Comparison of ENCODE assay signal across 27 cellular contexts in genomic region chr20:34175879-34176278, GRCh38.
"Had no signal": no experiment of that assay in that cellular context is flagged by ENCODE, and none has a peak within 500 bp of the region (broad histone marks: within the 10 kb centered on the region; RNA-seq: fewer than 3 reads in every experiment).

No MANE protein-coding gene starts in this region.

- H3K4me1 ChIP-seq: adrenal gland, body of pancreas, psoas muscle, sigmoid colon, thyroid gland, upper lobe of left lung had no signal

- H3K36me3 ChIP-seq: adrenal gland, esophagus squamous epithelium, ovary, sigmoid colon, thyroid gland, upper lobe of left lung, WERI-Rb-1 had no signal

- ATAC-seq: activated CD4-positive, CD25-positive, alpha-beta regulatory T cell treated with anti-CD3 and anti-CD28 coated beads, Interleukin-2, amount 50 U/mL, for 24 hours; body of pancreas; left cardiac atrium; naive thymus-derived CD4-positive, alpha-beta T cell; psoas muscle; stimulated activated memory B cell treated with anti-CD40 and anti-IgM and Interleukin-4, amounts not matched to agents 10 μg/mL and 1 μg/mL and 100 μg/mL, for 72 hours; stimulated activated naive CD8-positive, alpha-beta T cell treated with anti-CD3 and anti-CD28 coated beads, Interleukin-15, amount 100 ng/mL, for 72 hours had no signal

- DNase-seq: activated CD4-positive, alpha-beta T cell treated with anti-CD3 and anti-CD28 coated beads for 48 hours; activated CD4-positive, alpha-beta T cell treated with anti-CD3 and anti-CD28 coated beads, Interleukin-2, amount 50 U/mL, for 48 hours; activated CD8-positive, alpha-beta memory T cell treated with anti-CD3 and anti-CD28 coated beads for 24 hours; activated effector memory CD4-positive, alpha-beta T cell treated with anti-CD3 and anti-CD28 coated beads, Interleukin-2, amount 50 U/mL, for 16 hours; activated naive CD4-positive, alpha-beta T cell treated with anti-CD3 and anti-CD28 coated beads for 36 hours; activated naive CD8-positive, alpha-beta T cell treated with anti-CD3 and anti-CD28 coated beads for 36 hours; adrenal gland; aorta; body of pancreas; dermis blood vessel endothelial cell; effector CD4-positive, alpha-beta T cell; esophagus squamous epithelium; left cardiac atrium; midbrain; naive thymus-derived CD4-positive, alpha-beta T cell; ovary; psoas muscle; sigmoid colon; small intestine; stimulated activated CD4-positive, alpha-beta T cell treated with anti-CD3 and anti-CD28 coated beads, Interleukin-4, amount 100 ng/mL, for 4 hours; stimulated activated CD8-positive, alpha-beta memory T cell treated with anti-CD3 and anti-CD28 coated beads, Interleukin-4, amount 100 ng/mL, for 48 hours; stimulated activated naive CD8-positive, alpha-beta T cell treated with anti-CD3 and anti-CD28 coated beads, Interleukin-15, amount 100 ng/mL, for 72 hours; thyroid gland; upper lobe of left lung had no signal

- H3K27ac ChIP-seq: adrenal gland, body of pancreas, esophagus squamous epithelium, ovary, psoas muscle, sigmoid colon, thyroid gland, upper lobe of left lung had no signal

- H3K9me3 ChIP-seq: adrenal gland, body of pancreas, esophagus squamous epithelium, ovary, psoas muscle, sigmoid colon, thyroid gland, upper lobe of left lung had no signal

- H3K4me3 ChIP-seq: adrenal gland, body of pancreas, esophagus squamous epithelium, ovary, psoas muscle, sigmoid colon, thyroid gland, upper lobe of left lung had no signal

- H3K27me3 ChIP-seq: adrenal gland, body of pancreas, ovary, sigmoid colon, thyroid gland, upper lobe of left lung had no signal
